Comparison of ENCODE assay signal across 12 cellular contexts in genomic region chr12:4308334-4308960, GRCh38. TPM values are rescaled to one million over a fixed set of nuclear protein-coding genes. Genes with fewer than 3 reads are reported as not detected.
DNase-seq lines count a peak whose midpoint lies in the region; ATAC-seq, FAIRE-seq and TF ChIP-seq lines count a peak whose summit lies in the region.
"Had no signal": no experiment of that assay in that cellular context is flagged by ENCODE, and none has a peak within 500 bp of the region (broad histone marks: within the 10 kb centered on the region; RNA-seq: fewer than 3 reads in every experiment).

No MANE protein-coding gene starts in this region.

- peaks cover 10% of the 10 kb centered on the region for H3K36me3 Mint-ChIP-seq in astrocyte (ENCODE audit: low read depth, unreplicated experiment)

- H4K8ac ChIP-seq in mesenchymal stem cell (ENCODE audit: low read length): peak overlapping the region; percentile 59

- WGBS in mesenchymal stem cell: 89% methylated on average over 14 of the region's 14 CpGs

- no peak overlapping the region for H2AK5ac ChIP-seq in mesenchymal stem cell (ENCODE audit: low read length, severe bottlenecking)

- H4K91ac ChIP-seq in mesenchymal stem cell (ENCODE audit: low read length): no peak overlapping the region

- no peak overlapping the region for H3K14ac ChIP-seq in mesenchymal stem cell (ENCODE audit: low read length in 2 of 2)

- intact Hi-C loops in left ventricle myocardium inferior (cut with micrococcal nuclease) (no loop called here), Right ventricle myocardium superior (cut with DNase I) (no loop called here), vagina (cut with DNase I) (no loop called here)

- H3K9me3 Mint-ChIP-seq in astrocyte (ENCODE audit: unreplicated experiment): no peaks in the 10 kb centered on the region
- H3K9me3 Mint-ChIP-seq: natural killer cell treated with Interleukin-12 subunit alpha and Interleukin-12 subunit beta and Interleukin-15 and Interleukin-18, amount 100 ng/mL, for 72 hours had no signal

- H3K27ac Mint-ChIP-seq in astrocyte (ENCODE audit: unreplicated experiment): no peak overlapping the region

- H3K27me3 Mint-ChIP-seq in astrocyte (ENCODE audit: low read depth, unreplicated experiment): no peaks in the 10 kb centered on the region
- H3K27me3 Mint-ChIP-seq: natural killer cell treated with Interleukin-12 subunit alpha and Interleukin-12 subunit beta and Interleukin-15 and Interleukin-18, amount 100 ng/mL, for 72 hours had no signal

- no peaks in the 10 kb centered on the region for H3K79me2 ChIP-seq in astrocyte (ENCODE audit: insufficient read depth, low read length)

- no peak for TF ChIP-seq POLR2A in vagina (IDR thresholded peaks at IDR 0.05)

- H3K18ac ChIP-seq in mesenchymal stem cell (ENCODE audit: low read depth in 1 of 2, low read length in 2 of 2): no peak overlapping the region

- no peak overlapping the region for H3K23ac ChIP-seq in mesenchymal stem cell (ENCODE audit: low read length in 2 of 2)

- no peaks in the 10 kb centered on the region for H3K36me3 ChIP-seq in left ventricle myocardium inferior
- H3K36me3 ChIP-seq in astrocyte (ENCODE audit: insufficient read depth, low read length): no peaks in the 10 kb centered on the region
- H3K36me3 ChIP-seq in mesenchymal stem cell (ENCODE audit: control insufficient read depth in 1 of 2, insufficient read depth in 2 of 2, low read depth in 1 of 2, low read length in 2 of 2): peaks cover 21 to 24% of the 10 kb centered on the region in 2 experiments
- H3K36me3 ChIP-seq in vagina: peaks cover 0 to 7% of the 10 kb centered on the region in 2 donors

- no peak overlapping the region for H3K4ac ChIP-seq in mesenchymal stem cell (ENCODE audit: low read depth in 1 of 2, low read length in 2 of 2)

- no peak overlapping the region for H3K4me3 Mint-ChIP-seq in astrocyte (ENCODE audit: unreplicated experiment)
- H3K4me3 Mint-ChIP-seq: natural killer cell treated with Interleukin-12 subunit alpha and Interleukin-12 subunit beta and Interleukin-15 and Interleukin-18, amount 100 ng/mL, for 72 hours had no signal

- H2BK5ac ChIP-seq in mesenchymal stem cell (ENCODE audit: low read depth, low read length, poor library complexity, severe bottlenecking): no peak overlapping the region

- H3K9me3 ChIP-seq in left ventricle myocardium inferior (replicated peaks): no peaks in the 10 kb centered on the region
- no peaks in the 10 kb centered on the region for H3K9me3 ChIP-seq in astrocyte (ENCODE audit: insufficient read depth, low read depth, low read length)
- H3K9me3 ChIP-seq in mesenchymal stem cell (ENCODE audit: control insufficient read depth, low read length): no peaks in the 10 kb centered on the region
- H3K9me3 ChIP-seq in vagina: no peaks in the 10 kb centered on the region

- TF ChIP-seq CTCF in left ventricle myocardium inferior (IDR thresholded peaks at IDR 0.05; ENCODE audit: borderline replicate concordance) (no peak), astrocyte (IDR thresholded peaks at IDR 0.05; ENCODE audit: insufficient read depth, low read depth, low read length) (no peak), vagina (IDR thresholded peaks at IDR 0.05) (no peak)

- no peaks in the 10 kb centered on the region for H4K20me1 ChIP-seq in astrocyte (ENCODE audit: insufficient read depth, low read length)

- H3K9ac ChIP-seq in astrocyte (ENCODE audit: low read length) (no peak overlapping the region), mesenchymal stem cell (ENCODE audit: low read length) (peak overlapping the region; percentile 57)
- H3K9ac ChIP-seq: KMS-11 had no signal

- peaks cover 26% of the 10 kb centered on the region for H3K4me1 Mint-ChIP-seq in astrocyte (ENCODE audit: low read depth, unreplicated experiment)

- no peak for FAIRE-seq in astrocyte (lab: Jason Lieb, UNC)

- H3K79me1 ChIP-seq in mesenchymal stem cell (replicated peaks; ENCODE audit: low read length, poor library complexity, severe bottlenecking): no peaks in the 10 kb centered on the region

- no peak overlapping the region for H2BK12ac ChIP-seq in mesenchymal stem cell (ENCODE audit: low read length in 2 of 2)

- DNase-seq in left ventricle myocardium inferior: no peak
- DNase-seq in Right ventricle myocardium superior: no peak
- DNase-seq in astrocyte (ENCODE audit: low read depth): no peak
- no peak for DNase-seq in mesenchymal stem cell
- DNase-seq in vagina (ENCODE audit: extremely low spot score in 2 of 2): no peak
- no peak for DNase-seq in NCI-H1694 (lab: John Stamatoyannopoulos, UW)
- DNase-seq in epidermal melanocyte (ENCODE audit: insufficient read length, low spot score): no peak
- DNase-seq: activated gamma-delta T cell treated with Interleukin-2 at 50 U/mL for 16 hours; stimulated activated CD4-positive, alpha-beta T cell treated with anti-CD3 and anti-CD28 coated beads, Interleukin-12 subunit alpha, Interleukin-12 subunit beta, amount 100 ng/mL, for 4 hours had no signal

- no peak overlapping the region for H3K4me3 ChIP-seq in left ventricle myocardium inferior
- H3K4me3 ChIP-seq in astrocyte (ENCODE audit: insufficient read depth, low read depth, low read length): no peak overlapping the region
- peak overlapping the region in 1 of 2 experiments; percentile 48 for H3K4me3 ChIP-seq in mesenchymal stem cell (ENCODE audit: insufficient read depth in 1 of 2, low read depth in 1 of 2, low read length in 2 of 2)
- H3K4me3 ChIP-seq in vagina: peak overlapping the region in 1 of 2 donors; percentile 21

- peak overlapping the region; percentile 82 for H3K4me2 ChIP-seq in astrocyte (ENCODE audit: low read length)
- H3K4me2 ChIP-seq in mesenchymal stem cell (ENCODE audit: low read length, poor library complexity, severe bottlenecking): peak overlapping the region; percentile 68
- H3K4me2 ChIP-seq: KMS-11 had no signal

- no peak overlapping the region for H2BK120ac ChIP-seq in mesenchymal stem cell (ENCODE audit: low read depth, low read length)

- H3K4me1 ChIP-seq in left ventricle myocardium inferior: peaks cover 39% of the 10 kb centered on the region
- H3K4me1 ChIP-seq in astrocyte (ENCODE audit: insufficient read depth, low read length): peaks cover 2% of the 10 kb centered on the region
- peaks cover 8% of the 10 kb centered on the region for H3K4me1 ChIP-seq in mesenchymal stem cell (ENCODE audit: control insufficient read depth, insufficient read depth, low read depth, low read length)
- peaks cover 17% of the 10 kb centered on the region for H3K4me1 ChIP-seq in vagina

- peak overlapping the region; percentile 72 for H3K27ac ChIP-seq in left ventricle myocardium inferior (replicated peaks)
- no peak overlapping the region for H3K27ac ChIP-seq in astrocyte (ENCODE audit: low read depth, low read length)
- H3K27ac ChIP-seq in mesenchymal stem cell (ENCODE audit: low read length, poor library complexity, severe bottlenecking): no peak overlapping the region
- H3K27ac ChIP-seq in vagina: peak overlapping the region; percentile 70
- H3K27ac ChIP-seq: KMS-11 had no signal

- no peaks in the 10 kb centered on the region for H3K27me3 ChIP-seq in left ventricle myocardium inferior (ENCODE audit: low read depth)
- H3K27me3 ChIP-seq in astrocyte (ENCODE audit: insufficient read depth, low read length): peaks cover 6% of the 10 kb centered on the region
- peaks cover 0 to 17% of the 10 kb centered on the region in 2 experiments for H3K27me3 ChIP-seq in mesenchymal stem cell (ENCODE audit: control insufficient read depth in 1 of 2, insufficient read depth in 1 of 2, low read length in 2 of 2)
- no peaks in the 10 kb centered on the region for H3K27me3 ChIP-seq in vagina

- H2AFZ ChIP-seq in astrocyte (ENCODE audit: low read depth, low read length) (peak overlapping the region; percentile 70), mesenchymal stem cell (ENCODE audit: low read depth, low read length) (no peak overlapping the region)

- H2BK15ac ChIP-seq in mesenchymal stem cell (ENCODE audit: low read depth, poor library complexity, severe bottlenecking): no peak overlapping the region

- ATAC-seq in Right ventricle myocardium superior (ENCODE audit: poor library complexity) (no peak), HG02763 (IDR thresholded peaks at IDR 0.05; ENCODE audit: unreplicated experiment) (no peak)

RNA-seq across cellular contexts. Expression of gene TIGAR, which starts 12.6 kb away (rescaled TPM):
- total RNA-seq in left ventricle myocardium inferior: 13.6 TPM
- 13.6 TPM for total RNA-seq in Right ventricle myocardium superior
- 91.7 and 95.4 TPM in 2 replicates for total RNA-seq in astrocyte
- polyA plus RNA-seq in mesenchymal stem cell (2013, experiment 1 of 2): 24.2 TPM
- polyA plus RNA-seq in mesenchymal stem cell (2013, experiment 2 of 2): 25.9 TPM
- 0.98 TPM for total RNA-seq in vagina

RNA-seq across cellular contexts. Expression of gene CCND2, which starts 34.9 kb away (rescaled TPM):
- total RNA-seq in left ventricle myocardium inferior (283 TPM), Right ventricle myocardium superior (206 TPM), astrocyte (607 and 726 TPM in 2 replicates), vagina (57.5 TPM)
- polyA plus RNA-seq in mesenchymal stem cell (2013, experiment 1 of 2): 42.1 TPM
- 38.2 TPM for polyA plus RNA-seq in mesenchymal stem cell (2013, experiment 2 of 2)

Comparison
In these comparisons a context has a peak if more than half of its experiments do, and no peak if none do; other contexts are left out.
1. H3K27ac ChIP-seq: peak in left ventricle myocardium inferior (single experiment) and vagina (single experiment); none in astrocyte (single experiment) and mesenchymal stem cell (single experiment).